16 cellular contexts compared by ENCODE assay signal in the genomic region with DNA sequence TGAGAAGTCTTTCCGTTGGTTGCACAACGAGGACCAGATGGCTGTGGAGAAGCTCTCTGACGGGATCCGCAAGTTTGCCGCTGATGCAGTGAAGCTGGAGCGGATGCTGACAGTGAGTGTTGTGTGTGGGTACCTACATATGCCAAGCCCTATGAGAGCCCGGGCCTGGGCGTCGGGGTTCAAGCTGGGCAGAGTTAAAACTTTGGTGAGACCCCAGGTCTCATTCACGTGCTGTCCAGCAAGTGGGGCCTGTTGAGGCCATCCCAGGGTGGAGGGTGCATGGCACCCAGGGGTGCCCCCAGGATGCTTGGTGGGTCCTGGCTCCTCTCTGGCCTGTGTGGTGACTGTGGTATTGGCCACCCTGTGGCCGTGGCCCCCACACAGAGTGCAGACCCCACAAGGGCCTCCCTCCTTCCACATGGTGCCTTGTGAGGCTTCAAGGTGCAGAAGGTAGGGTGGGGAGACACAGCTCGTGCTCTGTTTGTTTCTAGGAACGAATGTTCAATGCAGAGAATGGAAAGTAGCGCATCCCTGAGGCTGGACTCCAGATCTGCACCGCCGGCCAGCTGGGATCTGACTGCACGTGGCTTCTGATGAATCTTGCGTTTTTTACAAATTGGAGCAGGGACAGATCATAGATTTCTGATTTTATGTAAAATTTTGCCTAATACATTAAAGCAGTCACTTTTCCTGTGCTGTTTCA. TPM values are rescaled to one million over a fixed set of nuclear protein-coding genes. Genes with fewer than 3 reads are reported as not detected.
DNase-seq lines count a peak whose midpoint lies in the region; TF ChIP-seq lines count a peak whose summit lies in the region.
"Had no signal": no experiment of that assay in that cellular context is flagged by ENCODE, and none has a peak within 500 bp of the region (broad histone marks: within the 10 kb centered on the region; RNA-seq: fewer than 3 reads in every experiment).

No MANE protein-coding gene starts in this region.

- peaks cover 2% of the 10 kb centered on the region for H3K27me3 Mint-ChIP-seq in neural crest cell (ENCODE audit: low read depth)
- H3K27me3 Mint-ChIP-seq: activated B cell treated with CpG ODN at 0.5 μM for 24 hours; activated CD8-positive, alpha-beta memory T cell treated with anti-CD3 and anti-CD28 coated beads, Interleukin-2, amount 10 ng/mL, durations not matched to agents 7 days and 5 days; stimulated activated naive CD8-positive, alpha-beta T cell treated with anti-CD3 and anti-CD28 coated beads, Interleukin-15, amount 100 ng/mL, for 72 hours had no signal

- no peaks in the 10 kb centered on the region for H3K9me3 Mint-ChIP-seq in neural crest cell
- H3K9me3 Mint-ChIP-seq: activated B cell treated with CpG ODN at 0.5 μM for 24 hours; activated naive CD4-positive, alpha-beta T cell treated with anti-CD3 and anti-CD28 coated beads for 36 hours; stimulated activated naive CD8-positive, alpha-beta T cell treated with anti-CD3 and anti-CD28 coated beads, Interleukin-15, amount 100 ng/mL, for 72 hours had no signal

- H3K36me3 Mint-ChIP-seq in neural crest cell (ENCODE audit: low read depth): peaks cover 5% of the 10 kb centered on the region

- no peak for TF ChIP-seq CTCF in neural crest cell (conservative IDR thresholded peaks at IDR 0.05)

- DNase-seq in H7: peak; percentile 73
- DNase-seq in neural crest cell (ENCODE audit: low read depth, low spot score): no peak
- DNase-seq in DMS79 treated with DMSO at 0.1 percent for 48 hours (lab: John Stamatoyannopoulos, UW): no peak
- DNase-seq in GM03348 (ENCODE audit: low spot score): no peak
- DNase-seq: GF-D8, GOT3 had no signal

- H3K4me1 Mint-ChIP-seq in neural crest cell: no peaks in the 10 kb centered on the region

- H3K27ac Mint-ChIP-seq in neural crest cell (ENCODE audit: unreplicated experiment): no peak overlapping the region
- H3K27ac Mint-ChIP-seq: activated B cell treated with CpG ODN at 0.5 μM for 24 hours; activated CD8-positive, alpha-beta memory T cell treated with anti-CD3 and anti-CD28 coated beads, Interleukin-2, amount 10 ng/mL, durations not matched to agents 7 days and 5 days; activated naive CD4-positive, alpha-beta T cell treated with anti-CD3 and anti-CD28 coated beads for 36 hours had no signal

- peak; percentile 2; the same call in 1 of the 2 replicates for TF ChIP-seq POLR2A in Raji (IDR thresholded peaks at IDR 0.05; ENCODE audit: insufficient read depth, low read depth, low read length)

- peak overlapping the region; percentile 57 for H3K4me3 Mint-ChIP-seq in neural crest cell
- H3K4me3 Mint-ChIP-seq: activated B cell treated with CpG ODN at 0.5 μM for 24 hours; activated CD8-positive, alpha-beta memory T cell treated with anti-CD3 and anti-CD28 coated beads, Interleukin-2, amount 10 ng/mL, durations not matched to agents 7 days and 5 days; activated naive CD4-positive, alpha-beta T cell treated with anti-CD3 and anti-CD28 coated beads for 36 hours; CD14-positive monocyte; stimulated activated naive CD8-positive, alpha-beta T cell treated with anti-CD3 and anti-CD28 coated beads, Interleukin-15, amount 100 ng/mL, for 72 hours had no signal

- peaks cover 32% of the 10 kb centered on the region for H3K36me3 ChIP-seq in H7 (replicated peaks; ENCODE audit: control insufficient read depth, insufficient read depth, low read length)
- H3K36me3 ChIP-seq: breast epithelium had no signal

- no peaks in the 10 kb centered on the region for H3K27me3 ChIP-seq in H7 (ENCODE audit: control insufficient read depth, insufficient read depth, low read length)
- H3K27me3 ChIP-seq: breast epithelium, pancreas had no signal

- no peak overlapping the region for H3K4me3 ChIP-seq in H7 (ENCODE audit: insufficient read depth, low read depth, low read length)
- H3K4me3 ChIP-seq: breast epithelium, pancreas, smooth muscle cell had no signal

RNA-seq across cellular contexts. Expression of a gene that starts 12.8 kb away (rescaled TPM):
- total RNA-seq in H7 (2014; rRNA removed; shearing (Covaris generic)): 48.7 and 54.6 TPM in 2 replicates
- 93.6 and 94.9 TPM in 2 replicates for total RNA-seq in neural crest cell

RNA-seq across cellular contexts. Expression of a gene that starts 17.2 kb away (rescaled TPM):
- 264 and 269 TPM in 2 replicates for total RNA-seq in H7 (2014; rRNA removed; shearing (Covaris generic))
- total RNA-seq in neural crest cell: 154 and 163 TPM in 2 replicates

RNA-seq across cellular contexts. Expression of a gene that starts 25.4 kb away (rescaled TPM):
- total RNA-seq in H7 (2014; rRNA removed; shearing (Covaris generic)): 0.14 TPM in 1 of 2 replicates, not detected in the other
- total RNA-seq in neural crest cell: 1.0 and 1.2 TPM in 2 replicates
- total RNA-seq: breast epithelium, NCI-H460, smooth muscle cell had no signal

RNA-seq across cellular contexts. Expression of a gene that starts 33.6 kb away (rescaled TPM):
- total RNA-seq in H7 (2014; rRNA removed; shearing (Covaris generic)): 25.2 and 25.6 TPM in 2 replicates
- 53.4 and 54.6 TPM in 2 replicates for total RNA-seq in neural crest cell

RNA-seq across cellular contexts. Expression of a gene that starts 40.6 kb away (rescaled TPM):
- 16.8 and 31.0 TPM in 2 replicates for total RNA-seq in H7 (2014; rRNA removed; shearing (Covaris generic))
- 30.7 and 37.9 TPM in 2 replicates for total RNA-seq in neural crest cell
